ENCODE assay signal across 19 cellular contexts in the genomic region with DNA sequence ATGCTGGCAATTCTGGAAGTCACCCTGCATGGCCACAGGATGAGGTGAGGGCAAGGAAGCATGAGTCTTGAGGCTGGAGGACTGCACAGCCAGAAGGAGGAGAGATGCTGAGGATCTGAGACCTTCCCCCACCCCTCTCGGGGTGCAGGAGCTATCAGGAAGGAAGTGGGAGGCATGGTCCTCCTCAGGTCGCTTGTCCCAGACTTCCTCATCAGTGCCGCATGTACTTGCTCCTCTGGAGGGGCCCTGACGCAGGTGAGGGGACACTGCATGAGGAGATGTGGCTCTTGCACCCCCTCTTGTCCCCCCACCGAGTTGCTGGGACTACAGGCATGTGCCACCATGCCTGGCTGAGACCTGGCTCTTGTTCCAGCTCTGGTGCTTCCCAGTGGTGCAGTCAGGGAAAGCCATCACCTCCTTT. TPM values are rescaled to one million over a fixed set of nuclear protein-coding genes. Genes with fewer than 3 reads are reported as not detected.
DNase-seq lines count a peak whose midpoint lies in the region; ATAC-seq and TF ChIP-seq lines count a peak whose summit lies in the region.
"Had no signal": no experiment of that assay in that cellular context is flagged by ENCODE, and none has a peak within 500 bp of the region (broad histone marks: within the 10 kb centered on the region; RNA-seq: fewer than 3 reads in every experiment).

No MANE protein-coding gene starts in this region.

- H3K4me3 ChIP-seq in lower lobe of right lung: no peak overlapping the region
- H3K4me3 ChIP-seq: gastroesophageal sphincter, smooth muscle cell, thoracic aorta had no signal

- H3K27me3 Mint-ChIP-seq in activated naive CD8-positive, alpha-beta T cell treated with anti-CD3 and anti-CD28 coated beads, Interleukin-2, amount 10 ng/mL, durations not matched to agents 7 days and 5 days: no peaks in the 10 kb centered on the region
- no peaks in the 10 kb centered on the region for H3K27me3 Mint-ChIP-seq in activated naive CD8-positive, alpha-beta T cell treated with anti-CD3 and anti-CD28 coated beads for 36 hours
- H3K27me3 Mint-ChIP-seq in type B pancreatic cell: peaks cover 3% of the 10 kb centered on the region

- no peaks in the 10 kb centered on the region for H3K36me3 ChIP-seq in lower lobe of right lung
- H3K36me3 ChIP-seq: gastroesophageal sphincter, thoracic aorta had no signal

- H3K9me3 ChIP-seq in lower lobe of right lung: no peaks in the 10 kb centered on the region
- H3K9me3 ChIP-seq: gastroesophageal sphincter, thoracic aorta had no signal

- H3K27ac ChIP-seq in lower lobe of right lung: no peak overlapping the region
- H3K27ac ChIP-seq: C4-2B, gastroesophageal sphincter, parathyroid adenoma, thoracic aorta had no signal

- DNase-seq in activated naive CD8-positive, alpha-beta T cell treated with anti-CD3 and anti-CD28 coated beads, Interleukin-2, amount 10 ng/mL, durations not matched to agents 7 days and 5 days: no peak
- no peak for DNase-seq in activated naive CD8-positive, alpha-beta T cell treated with anti-CD3 and anti-CD28 coated beads for 36 hours
- DNase-seq in UCSD-AML1 (lab: John Stamatoyannopoulos, UW; ENCODE audit: unreplicated experiment): peak; percentile 71
- DNase-seq in lower lobe of right lung: peak; percentile 25
- DNase-seq in type B pancreatic cell (ENCODE audit: extremely low spot score, unreplicated experiment): no peak
- no peak for DNase-seq in activated CD4-positive, alpha-beta T cell treated with anti-CD3 and anti-CD28 coated beads, Interleukin-2, amount 50 U/mL, for 1 hour
- DNase-seq in activated CD8-positive, alpha-beta memory T cell treated with anti-CD3 and anti-CD28 coated beads for 24 hours: no peak
- DNase-seq: caudate nucleus; NCI-H187 treated with DMSO at 0.1 percent for 48 hours; NCI-H510A; SHP77; stimulated activated CD8-positive, alpha-beta memory T cell treated with anti-CD3 and anti-CD28 coated beads, Interleukin-4, amount 100 ng/mL, for 48 hours had no signal

- intact Hi-C loops in lower lobe of right lung (cut with DNase I): no loop called here

- peaks cover 39% of the 10 kb centered on the region for H3K4me1 ChIP-seq in lower lobe of right lung

- no peak for ATAC-seq in activated naive CD8-positive, alpha-beta T cell treated with anti-CD3 and anti-CD28 coated beads, Interleukin-2, amount 10 ng/mL, durations not matched to agents 7 days and 5 days (ENCODE audit: low read depth)
- ATAC-seq in lower lobe of right lung: no peak
- ATAC-seq in GM21737 (IDR thresholded peaks at IDR 0.05; ENCODE audit: unreplicated experiment): no peak
- ATAC-seq: esophagus mucosa, gastroesophageal sphincter had no signal

- H3K9me3 Mint-ChIP-seq in activated naive CD8-positive, alpha-beta T cell treated with anti-CD3 and anti-CD28 coated beads, Interleukin-2, amount 10 ng/mL, durations not matched to agents 7 days and 5 days: no peaks in the 10 kb centered on the region
- no peaks in the 10 kb centered on the region for H3K9me3 Mint-ChIP-seq in activated naive CD8-positive, alpha-beta T cell treated with anti-CD3 and anti-CD28 coated beads for 36 hours
- no peaks in the 10 kb centered on the region for H3K9me3 Mint-ChIP-seq in type B pancreatic cell

- H3K4me1 Mint-ChIP-seq in activated naive CD8-positive, alpha-beta T cell treated with anti-CD3 and anti-CD28 coated beads, Interleukin-2, amount 10 ng/mL, durations not matched to agents 7 days and 5 days: peaks cover 26% of the 10 kb centered on the region
- peaks cover 21% of the 10 kb centered on the region for H3K4me1 Mint-ChIP-seq in activated naive CD8-positive, alpha-beta T cell treated with anti-CD3 and anti-CD28 coated beads for 36 hours
- H3K4me1 Mint-ChIP-seq in type B pancreatic cell (ENCODE audit: unreplicated experiment): peaks cover 24% of the 10 kb centered on the region

- H3K27me3 ChIP-seq in lower lobe of right lung (ENCODE audit: low read depth): no peaks in the 10 kb centered on the region
- H3K27me3 ChIP-seq: gastroesophageal sphincter had no signal

- POLR2A ChIA-PET in activated naive CD8-positive, alpha-beta T cell treated with anti-CD3 and anti-CD28 coated beads, Interleukin-2, amount 10 ng/mL, durations not matched to agents 7 days and 5 days (lab: Charles Lee): no interaction called here

- TF ChIP-seq CTCF in lower lobe of right lung (IDR thresholded peaks at IDR 0.05) (no peak), type B pancreatic cell (conservative IDR thresholded peaks at IDR 0.05) (no peak)

- H3K4me3 Mint-ChIP-seq in activated naive CD8-positive, alpha-beta T cell treated with anti-CD3 and anti-CD28 coated beads, Interleukin-2, amount 10 ng/mL, durations not matched to agents 7 days and 5 days: no peak overlapping the region
- no peak overlapping the region for H3K4me3 Mint-ChIP-seq in activated naive CD8-positive, alpha-beta T cell treated with anti-CD3 and anti-CD28 coated beads for 36 hours
- peak overlapping the region; percentile 12 for H3K4me3 Mint-ChIP-seq in type B pancreatic cell

- H3K27ac Mint-ChIP-seq in activated naive CD8-positive, alpha-beta T cell treated with anti-CD3 and anti-CD28 coated beads, Interleukin-2, amount 10 ng/mL, durations not matched to agents 7 days and 5 days: peak overlapping the region; percentile 50
- H3K27ac Mint-ChIP-seq in activated naive CD8-positive, alpha-beta T cell treated with anti-CD3 and anti-CD28 coated beads for 36 hours: no peak overlapping the region
- H3K27ac Mint-ChIP-seq in type B pancreatic cell: no peak overlapping the region

- peaks cover 2% of the 10 kb centered on the region for H3K36me3 Mint-ChIP-seq in activated naive CD8-positive, alpha-beta T cell treated with anti-CD3 and anti-CD28 coated beads, Interleukin-2, amount 10 ng/mL, durations not matched to agents 7 days and 5 days
- H3K36me3 Mint-ChIP-seq in activated naive CD8-positive, alpha-beta T cell treated with anti-CD3 and anti-CD28 coated beads for 36 hours: no peaks in the 10 kb centered on the region
- no peaks in the 10 kb centered on the region for H3K36me3 Mint-ChIP-seq in type B pancreatic cell

RNA-seq across cellular contexts. Expression of a gene that starts 5.7 kb away (rescaled TPM):
- total RNA-seq in activated naive CD8-positive, alpha-beta T cell treated with anti-CD3 and anti-CD28 coated beads, Interleukin-2, amount 10 ng/mL, durations not matched to agents 7 days and 5 days: 10 to 100 TPM; 28.8 to 29.3 TPM
- total RNA-seq in activated naive CD8-positive, alpha-beta T cell treated with anti-CD3 and anti-CD28 coated beads for 36 hours: 10 to 100 TPM; 27.3 to 28.2 TPM
- total RNA-seq in lower lobe of right lung: 102 TPM
- total RNA-seq in type B pancreatic cell (ENCODE audit: low replicate concordance): 62.2 and 102 TPM in 2 replicates

Comparison
In these comparisons a context has a peak if more than half of its experiments do, and no peak if none do; other contexts are left out.
1. DNase-seq: peak in UCSD-AML1 (single experiment) and lower lobe of right lung (single experiment); none in activated naive CD8-positive, alpha-beta T cell treated with anti-CD3 and anti-CD28 coated beads, Interleukin-2, amount 10 ng/mL, durations not matched to agents 7 days and 5 days (single experiment), activated naive CD8-positive, alpha-beta T cell treated with anti-CD3 and anti-CD28 coated beads for 36 hours (single experiment), type B pancreatic cell (single experiment), activated CD4-positive, alpha-beta T cell treated with anti-CD3 and anti-CD28 coated beads, Interleukin-2, amount 50 U/mL, for 1 hour (single experiment) and activated CD8-positive, alpha-beta memory T cell treated with anti-CD3 and anti-CD28 coated beads for 24 hours (single experiment).